18 cellular contexts compared by ENCODE assay signal in the genomic region with DNA sequence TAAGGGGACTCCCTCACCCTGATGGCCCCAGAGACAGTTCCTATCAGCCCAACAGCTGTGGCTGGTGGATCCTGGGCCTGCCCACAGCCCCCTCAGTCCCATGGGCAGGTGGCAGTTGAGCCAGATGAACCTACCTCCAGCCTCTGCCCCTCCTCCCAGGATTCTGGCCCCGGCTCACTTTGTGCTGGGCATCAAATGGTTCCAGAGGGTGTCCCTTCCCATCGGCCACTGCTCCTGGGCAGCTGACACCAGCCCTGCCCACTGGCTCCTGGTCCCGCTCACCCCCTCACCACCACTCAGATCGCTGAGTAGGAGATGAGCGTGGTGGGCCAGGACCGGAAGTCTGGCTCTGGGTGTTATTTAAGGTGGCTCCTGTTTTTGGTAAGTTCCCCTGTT. TPM values are rescaled to one million over a fixed set of nuclear protein-coding genes. Genes with fewer than 3 reads are reported as not detected.
DNase-seq lines count a peak whose midpoint lies in the region; ATAC-seq and TF ChIP-seq lines count a peak whose summit lies in the region.
"Had no signal": no experiment of that assay in that cellular context is flagged by ENCODE, and none has a peak within 500 bp of the region (broad histone marks: within the 10 kb centered on the region; RNA-seq: fewer than 3 reads in every experiment).

No MANE protein-coding gene starts in this region.

- H3K9me3 ChIP-seq in right atrium auricular region, result no peaks in the 10 kb centered on the region
- H3K9me3 ChIP-seq: A549 had no signal

- DNase-seq in activated T-cell treated with anti-CD3 and anti-CD28 coated beads, Interleukin-2, amount 50 U/mL, for 4 hours, result no peak
- DNase-seq in activated T-cell treated with anti-CD3 and anti-CD28 coated beads for 4 hours (no peak), right atrium auricular region (ENCODE audit: low spot score) (peak; percentile 72), SW 1271 (lab: John Stamatoyannopoulos, UW) (no peak), ureter (ENCODE audit: low spot score) (no peak)
- DNase-seq in stimulated activated effector memory CD8-positive, alpha-beta T cell treated with anti-CD3 and anti-CD28 coated beads, Interleukin-12 subunit alpha, Interleukin-12 subunit beta, amount 100 ng/mL, for 72 hours (ENCODE audit: low spot score in 2 of 2), result no peak
- DNase-seq: activated CD8-positive, alpha-beta memory T cell treated with anti-CD3 and anti-CD28 coated beads, Interleukin-2, amount 10 ng/mL, durations not matched to agents 7 days and 5 days; activated naive CD8-positive, alpha-beta T cell treated with anti-CD3 and anti-CD28 coated beads, Interleukin-2, amount 10 ng/mL, durations not matched to agents 7 days and 5 days; GDM1; NCI-H187; NCI-H510A had no signal

- H3K27me3 Mint-ChIP-seq in activated T-cell treated with anti-CD3 and anti-CD28 coated beads, Interleukin-2, amount 50 U/mL, for 4 hours (ENCODE audit: low read depth), result no peaks in the 10 kb centered on the region
- H3K27me3 Mint-ChIP-seq: activated CD8-positive, alpha-beta memory T cell treated with anti-CD3 and anti-CD28 coated beads, Interleukin-2, amount 10 ng/mL, durations not matched to agents 7 days and 5 days; activated naive CD8-positive, alpha-beta T cell treated with anti-CD3 and anti-CD28 coated beads, Interleukin-2, amount 10 ng/mL, durations not matched to agents 7 days and 5 days had no signal

- H3K4me3 ChIP-seq in right atrium auricular region, result peak overlapping the region; percentile 54 to 61
- H3K4me3 ChIP-seq: A549 had no signal

- peaks cover 48% of the 10 kb centered on the region for H3K4me1 Mint-ChIP-seq in activated T-cell treated with anti-CD3 and anti-CD28 coated beads, Interleukin-2, amount 50 U/mL, for 4 hours (ENCODE audit: low read depth)
- peaks cover 45% of the 10 kb centered on the region for H3K4me1 Mint-ChIP-seq in stimulated activated effector memory CD8-positive, alpha-beta T cell treated with anti-CD3 and anti-CD28 coated beads, Interleukin-12 subunit alpha, Interleukin-12 subunit beta, amount 100 ng/mL, for 72 hours

- H3K27me3 ChIP-seq in right atrium auricular region, result no peaks in the 10 kb centered on the region

- H3K36me3 Mint-ChIP-seq in activated T-cell treated with anti-CD3 and anti-CD28 coated beads, Interleukin-2, amount 50 U/mL, for 4 hours (ENCODE audit: insufficient read depth), result peaks cover 7% of the 10 kb centered on the region
- peaks cover 26% of the 10 kb centered on the region for H3K36me3 Mint-ChIP-seq in stimulated activated effector memory CD8-positive, alpha-beta T cell treated with anti-CD3 and anti-CD28 coated beads, Interleukin-12 subunit alpha, Interleukin-12 subunit beta, amount 100 ng/mL, for 72 hours
- H3K36me3 Mint-ChIP-seq: mesothelial cell of epicardium had no signal

- H3K27ac ChIP-seq in angular gyrus (ENCODE audit: low read depth, low read length) (peak overlapping the region; percentile 82), right atrium auricular region (peak overlapping the region; percentile 85 to 88)
- H3K27ac ChIP-seq: A549 had no signal

- no peaks in the 10 kb centered on the region for H3K36me3 ChIP-seq in right atrium auricular region

- no peak for TF ChIP-seq CTCF in right atrium auricular region (IDR thresholded peaks at IDR 0.05)

- peaks cover 0 to 69% of the 10 kb centered on the region in 2 donors for H3K4me1 ChIP-seq in right atrium auricular region

- H3K4me3 Mint-ChIP-seq in activated T-cell treated with anti-CD3 and anti-CD28 coated beads, Interleukin-2, amount 50 U/mL, for 4 hours, result peak overlapping the region; percentile 35
- peak overlapping the region; percentile 83 for H3K4me3 Mint-ChIP-seq in stimulated activated effector memory CD8-positive, alpha-beta T cell treated with anti-CD3 and anti-CD28 coated beads, Interleukin-12 subunit alpha, Interleukin-12 subunit beta, amount 100 ng/mL, for 72 hours
- H3K4me3 Mint-ChIP-seq: activated CD8-positive, alpha-beta memory T cell treated with anti-CD3 and anti-CD28 coated beads, Interleukin-2, amount 10 ng/mL, durations not matched to agents 7 days and 5 days had no signal

- no peak overlapping the region for H3K27ac Mint-ChIP-seq in stimulated activated effector memory CD8-positive, alpha-beta T cell treated with anti-CD3 and anti-CD28 coated beads, Interleukin-12 subunit alpha, Interleukin-12 subunit beta, amount 100 ng/mL, for 72 hours
- H3K27ac Mint-ChIP-seq: activated CD8-positive, alpha-beta memory T cell treated with anti-CD3 and anti-CD28 coated beads, Interleukin-2, amount 10 ng/mL, durations not matched to agents 7 days and 5 days; activated naive CD8-positive, alpha-beta T cell treated with anti-CD3 and anti-CD28 coated beads, Interleukin-2, amount 10 ng/mL, durations not matched to agents 7 days and 5 days; mesothelial cell of epicardium had no signal

- H3K9me3 Mint-ChIP-seq in activated T-cell treated with anti-CD3 and anti-CD28 coated beads, Interleukin-2, amount 50 U/mL, for 4 hours, result no peaks in the 10 kb centered on the region
- H3K9me3 Mint-ChIP-seq in stimulated activated effector memory CD8-positive, alpha-beta T cell treated with anti-CD3 and anti-CD28 coated beads, Interleukin-12 subunit alpha, Interleukin-12 subunit beta, amount 100 ng/mL, for 72 hours, result no peaks in the 10 kb centered on the region
- H3K9me3 Mint-ChIP-seq: activated naive CD8-positive, alpha-beta T cell treated with anti-CD3 and anti-CD28 coated beads, Interleukin-2, amount 10 ng/mL, durations not matched to agents 7 days and 5 days had no signal

- ATAC-seq in activated T-cell treated with anti-CD3 and anti-CD28 coated beads, Interleukin-2, amount 50 U/mL, for 4 hours, result no peak
- no peak for ATAC-seq in stimulated activated effector memory CD8-positive, alpha-beta T cell treated with anti-CD3 and anti-CD28 coated beads, Interleukin-12 subunit alpha, Interleukin-12 subunit beta, amount 100 ng/mL, for 72 hours
- ATAC-seq in GM18498 (IDR thresholded peaks at IDR 0.05; ENCODE audit: unreplicated experiment), result no peak
- ATAC-seq: A549; activated CD8-positive, alpha-beta memory T cell treated with anti-CD3 and anti-CD28 coated beads, Interleukin-2, amount 10 ng/mL, durations not matched to agents 7 days and 5 days had no signal

RNA-seq across cellular contexts. Expression of gene TTYH2, which starts 2.0 kb away (rescaled TPM):
- 1 to 10 TPM; 2.0 to 4.5 (median 3.5) TPM for total RNA-seq in activated T-cell treated with anti-CD3 and anti-CD28 coated beads, Interleukin-2, amount 50 U/mL, for 4 hours
- total RNA-seq in right atrium auricular region (10 to 100 TPM; 18.2 to 26.0 TPM), ureter (8.2 TPM)

RNA-seq across cellular contexts. Expression of gene RPL38, which starts 11.9 kb away (rescaled TPM):
- 1,000 to 10,000 TPM; 1,282 to 1,442 (median 1,420) TPM for total RNA-seq in activated T-cell treated with anti-CD3 and anti-CD28 coated beads, Interleukin-2, amount 50 U/mL, for 4 hours
- total RNA-seq in right atrium auricular region (100 to 1,000 TPM; 212 to 310 TPM), ureter (1,081 TPM)

RNA-seq across cellular contexts. Expression of gene DNAI2, which starts 58.7 kb away (rescaled TPM):
- not detected for total RNA-seq in activated T-cell treated with anti-CD3 and anti-CD28 coated beads, Interleukin-2, amount 50 U/mL, for 4 hours
- total RNA-seq in right atrium auricular region (not detected), ureter (not detected)
- total RNA-seq: endothelial cell of umbilical vein, frontal cortex, mesothelial cell of epicardium, subcutaneous adipose tissue had no signal
